23 cellular contexts compared by ENCODE assay signal in genomic region chr1:61504840-61505239, GRCh38.
DNase-seq lines count a peak whose midpoint lies in the region; ATAC-seq, FAIRE-seq and TF ChIP-seq lines count a peak whose summit lies in the region.
"Had no signal": no experiment of that assay in that cellular context is flagged by ENCODE, and none has a peak within 500 bp of the region (broad histone marks: within the 10 kb centered on the region; RNA-seq: fewer than 3 reads in every experiment).

No MANE protein-coding gene starts in this region.

- H3K36me3 ChIP-seq in adipocyte (ENCODE audit: control insufficient read depth, insufficient read depth, low read length, severe bottlenecking) (no peaks in the 10 kb centered on the region), kidney (ENCODE audit: control insufficient read depth in 1 of 2, insufficient read depth in 2 of 2, low read length in 2 of 2) (no peaks in the 10 kb centered on the region)
- H3K36me3 ChIP-seq: gastroesophageal sphincter, left ventricle myocardium inferior, pancreas had no signal

- H3K4me1 ChIP-seq in adipocyte (ENCODE audit: control insufficient read depth, insufficient read depth, low read length) (no peaks in the 10 kb centered on the region), kidney (ENCODE audit: control insufficient read depth in 1 of 2, insufficient read depth in 1 of 2, low read depth in 1 of 2, low read length in 2 of 2) (no peaks in the 10 kb centered on the region)
- H3K4me1 ChIP-seq: gastroesophageal sphincter, left ventricle myocardium inferior, pancreas had no signal

- no peak for ATAC-seq in natural killer cell
- ATAC-seq: activated CD8-positive, alpha-beta T cell treated with anti-CD3 and anti-CD28 coated beads for 36 hours; gastroesophageal sphincter; pancreas had no signal

- H3K9me3 Mint-ChIP-seq in natural killer cell = no peaks in the 10 kb centered on the region
- peaks cover 4% of the 10 kb centered on the region for H3K9me3 Mint-ChIP-seq in activated T-helper 1 cell treated with anti-CD3 and anti-CD28 coated beads, Interleukin-12 subunit alpha, Interleukin-12 subunit beta, Interleukin-2, Interleukin-4 antibody, amounts not matched to agents 30 ng/mL and 10 ng/mL and 1 ng/mL, durations not matched to agents 14 hours and 24 hours and 36 hours
- H3K9me3 Mint-ChIP-seq: activated CD8-positive, alpha-beta T cell treated with anti-CD3 and anti-CD28 coated beads for 36 hours; endodermal cell had no signal

- H3K4me3 Mint-ChIP-seq in natural killer cell = no peak overlapping the region
- H3K4me3 Mint-ChIP-seq in activated T-helper 1 cell treated with anti-CD3 and anti-CD28 coated beads, Interleukin-12 subunit alpha, Interleukin-12 subunit beta, Interleukin-2, Interleukin-4 antibody, amounts not matched to agents 30 ng/mL and 10 ng/mL and 1 ng/mL, durations not matched to agents 14 hours and 24 hours and 36 hours = no peak overlapping the region
- H3K4me3 Mint-ChIP-seq: activated CD8-positive, alpha-beta T cell treated with anti-CD3 and anti-CD28 coated beads for 36 hours; activated naive CD8-positive, alpha-beta T cell; endodermal cell had no signal

- H3K27ac Mint-ChIP-seq in natural killer cell = no peak overlapping the region
- no peak overlapping the region for H3K27ac Mint-ChIP-seq in activated T-helper 1 cell treated with anti-CD3 and anti-CD28 coated beads, Interleukin-12 subunit alpha, Interleukin-12 subunit beta, Interleukin-2, Interleukin-4 antibody, amounts not matched to agents 30 ng/mL and 10 ng/mL and 1 ng/mL, durations not matched to agents 14 hours and 24 hours and 36 hours
- H3K27ac Mint-ChIP-seq: activated CD8-positive, alpha-beta T cell treated with anti-CD3 and anti-CD28 coated beads for 36 hours; activated naive CD8-positive, alpha-beta T cell; endodermal cell had no signal

- TF ChIP-seq CTCF in fibroblast of villous mesenchyme (IDR thresholded peaks at IDR 0.05; ENCODE audit: insufficient read depth, low read depth, low read length) = no peak
- no peak for TF ChIP-seq CTCF in kidney (IDR thresholded peaks at IDR 0.05; ENCODE audit: borderline replicate concordance, extremely low read depth, insufficient read depth)
- TF ChIP-seq CTCF in natural killer cell (IDR thresholded peaks at IDR 0.05) = no peak

- H3K27me3 Mint-ChIP-seq in natural killer cell (ENCODE audit: low read depth in 2 of 2) = no peaks in the 10 kb centered on the region
- H3K27me3 Mint-ChIP-seq in activated T-helper 1 cell treated with anti-CD3 and anti-CD28 coated beads, Interleukin-12 subunit alpha, Interleukin-12 subunit beta, Interleukin-2, Interleukin-4 antibody, amounts not matched to agents 30 ng/mL and 10 ng/mL and 1 ng/mL, durations not matched to agents 14 hours and 24 hours and 36 hours (ENCODE audit: insufficient read depth) = peaks cover 11% of the 10 kb centered on the region
- H3K27me3 Mint-ChIP-seq: activated CD8-positive, alpha-beta T cell treated with anti-CD3 and anti-CD28 coated beads for 36 hours; activated naive CD8-positive, alpha-beta T cell had no signal

- FAIRE-seq in kidney (lab: Jason Lieb, UNC) = no peak
- FAIRE-seq: G401.6, pancreas had no signal

- H3K36me3 Mint-ChIP-seq in natural killer cell = no peaks in the 10 kb centered on the region
- H3K36me3 Mint-ChIP-seq in activated T-helper 1 cell treated with anti-CD3 and anti-CD28 coated beads, Interleukin-12 subunit alpha, Interleukin-12 subunit beta, Interleukin-2, Interleukin-4 antibody, amounts not matched to agents 30 ng/mL and 10 ng/mL and 1 ng/mL, durations not matched to agents 14 hours and 24 hours and 36 hours (ENCODE audit: low read depth) = no peaks in the 10 kb centered on the region
- H3K36me3 Mint-ChIP-seq: activated naive CD8-positive, alpha-beta T cell had no signal

- intact Hi-C loops in kidney (cut with DNase I) = no loop called here
- intact Hi-C loops in natural killer cell (cut with micrococcal nuclease) = no loop called here
- intact Hi-C loops in activated T-helper 1 cell treated with anti-CD3 and anti-CD28 coated beads, Interleukin-12 subunit alpha, Interleukin-12 subunit beta, Interleukin-2, Interleukin-4 antibody, amounts not matched to agents 30 ng/mL and 10 ng/mL and 1 ng/mL, durations not matched to agents 14 hours and 24 hours and 36 hours (cut with micrococcal nuclease) = no loop called here

- H3K4me1 Mint-ChIP-seq in natural killer cell = no peaks in the 10 kb centered on the region
- peaks cover 7% of the 10 kb centered on the region for H3K4me1 Mint-ChIP-seq in activated T-helper 1 cell treated with anti-CD3 and anti-CD28 coated beads, Interleukin-12 subunit alpha, Interleukin-12 subunit beta, Interleukin-2, Interleukin-4 antibody, amounts not matched to agents 30 ng/mL and 10 ng/mL and 1 ng/mL, durations not matched to agents 14 hours and 24 hours and 36 hours (ENCODE audit: low read depth)
- H3K4me1 Mint-ChIP-seq: endodermal cell had no signal

- H3K4me3 ChIP-seq in adipocyte (ENCODE audit: low read length) (no peak overlapping the region), fibroblast of villous mesenchyme (ENCODE audit: low read depth, low read length) (no peak overlapping the region), kidney (ENCODE audit: low read length in 2 of 2) (no peak overlapping the region)
- H3K4me3 ChIP-seq: gastroesophageal sphincter, left ventricle myocardium inferior, pancreas, smooth muscle cell had no signal

- H3K27me3 ChIP-seq in adipocyte (replicated peaks; ENCODE audit: control insufficient read depth, insufficient read depth, low read length) = peaks cover 8% of the 10 kb centered on the region
- H3K27me3 ChIP-seq: gastroesophageal sphincter, pancreas had no signal

- H3K27ac ChIP-seq in kidney (ENCODE audit: low read depth in 2 of 2, low read length in 2 of 2) = no peak overlapping the region
- H3K27ac ChIP-seq: gastroesophageal sphincter, left ventricle myocardium inferior, pancreas, VCaP had no signal

- H3K9ac ChIP-seq in adipocyte (ENCODE audit: low read length) (no peak overlapping the region), kidney (ENCODE audit: low read length in 2 of 2) (no peak overlapping the region)

- H3K9me3 ChIP-seq in adipocyte (ENCODE audit: control insufficient read depth, low read length) (no peaks in the 10 kb centered on the region), kidney (ENCODE audit: control insufficient read depth in 1 of 2, low read length in 2 of 2) (no peaks in the 10 kb centered on the region)
- H3K9me3 ChIP-seq: gastroesophageal sphincter, left ventricle myocardium inferior, pancreas had no signal

- peak; percentile 13 for DNase-seq in DMS 273 (lab: John Stamatoyannopoulos, UW; ENCODE audit: unreplicated experiment)
- DNase-seq in M059J (ENCODE audit: low read depth) = peak; percentile 45
- peak; percentile 49 for DNase-seq in adipocyte (ENCODE audit: low read depth)
- peak; percentile 9 for DNase-seq in fibroblast of villous mesenchyme (ENCODE audit: low read depth)
- DNase-seq in kidney = no peak
- DNase-seq in NCI-H1694 treated with DMSO at 0.1 percent for 48 hours (lab: John Stamatoyannopoulos, UW) = no peak
- DNase-seq in natural killer cell = no peak
- DNase-seq in activated T-helper 1 cell treated with anti-CD3 and anti-CD28 coated beads, Interleukin-12 subunit alpha, Interleukin-12 subunit beta, Interleukin-2, Interleukin-4 antibody, amounts not matched to agents 30 ng/mL and 10 ng/mL and 1 ng/mL, durations not matched to agents 14 hours and 24 hours and 36 hours (ENCODE audit: low spot score) = no peak
- DNase-seq: activated CD8-positive, alpha-beta T cell treated with anti-CD3 and anti-CD28 coated beads for 36 hours; activated T-cell treated with anti-CD3 and anti-CD28 coated beads, Interleukin-2, amount 50 U/mL, for 48 hours; endodermal cell; KG1; left ventricle myocardium inferior; NCI-H1092; NCI-H82; pancreas; stimulated activated CD4-positive, alpha-beta T cell treated with anti-CD3 and anti-CD28 coated beads, Interleukin-4, amount 100 ng/mL, for 4 hours; stimulated activated CD8-positive, alpha-beta memory T cell treated with anti-CD3 and anti-CD28 coated beads, Interleukin-4, amount 100 ng/mL, for 48 hours had no signal

Comparison
In these comparisons a context has a peak if more than half of its experiments do, and no peak if none do; other contexts are left out.
1. DNase-seq: peak in DMS 273 (single experiment), M059J (single experiment), adipocyte (single experiment) and fibroblast of villous mesenchyme (single experiment); none in kidney (single experiment), NCI-H1694 treated with DMSO at 0.1 percent for 48 hours (single experiment), natural killer cell (single experiment) and activated T-helper 1 cell treated with anti-CD3 and anti-CD28 coated beads, Interleukin-12 subunit alpha, Interleukin-12 subunit beta, Interleukin-2, Interleukin-4 antibody, amounts not matched to agents 30 ng/mL and 10 ng/mL and 1 ng/mL, durations not matched to agents 14 hours and 24 hours and 36 hours (single experiment).